Comparison of ENCODE assay signal across 6 cellular contexts in the genomic region with DNA sequence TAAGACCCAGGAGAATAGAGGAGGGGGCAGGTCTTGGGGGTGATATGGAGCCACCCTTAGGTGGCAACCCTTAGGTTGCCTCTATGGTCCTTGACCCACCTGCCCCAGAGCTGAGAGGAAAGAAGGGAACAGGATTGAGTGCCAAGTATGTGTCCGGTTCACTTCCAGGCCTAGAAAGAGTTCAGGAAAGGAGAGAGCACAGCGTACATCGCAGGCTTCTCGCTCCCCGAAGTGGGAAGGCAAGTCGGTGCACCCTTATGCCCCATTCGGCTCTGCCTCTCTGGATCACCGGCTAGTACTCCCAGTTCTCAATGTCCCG. TPM values are rescaled to one million over a fixed set of nuclear protein-coding genes. Genes with fewer than 3 reads are reported as not detected.
A peak's percentile ranks its signal among the peaks of the same experiment; 100 is the strongest.
DNase-seq lines count a peak whose midpoint lies in the region; TF ChIP-seq lines count a peak whose summit lies in the region.

No MANE protein-coding gene starts in this region.

- no peaks in the 10 kb centered on the region for H3K9me2 ChIP-seq in MM.1S (replicated peaks; ENCODE audit: insufficient read depth, low read length)

- H3K4me3 ChIP-seq in MM.1S (ENCODE audit: low read length) = peak overlapping the region; percentile 42
- H3K4me3 ChIP-seq in colonic mucosa = peak overlapping the region; percentile 45
- no peak overlapping the region for H3K4me3 ChIP-seq in osteoblast (ENCODE audit: insufficient read depth, low read length)

- H3K4me2 ChIP-seq in MM.1S (ENCODE audit: low read depth, low read length) (peak overlapping the region; percentile 77), osteoblast (ENCODE audit: insufficient read depth, low read length) (peak overlapping the region; percentile 56)

- H3K9ac ChIP-seq in MM.1S (ENCODE audit: low read length) (no peak overlapping the region), colonic mucosa (ENCODE audit: low read depth in 2 of 2, low read length in 2 of 2) (peak overlapping the region; percentile 77 to 81)

- H3K4me1 ChIP-seq in MM.1S (ENCODE audit: low read length) = 0 out of 2 replicates have a peak, but pooled peaks cover 4% of the 10 kb centered on the region
- H3K4me1 ChIP-seq in colonic mucosa = no peaks in the 10 kb centered on the region
- peaks cover 12% of the 10 kb centered on the region for H3K4me1 ChIP-seq in osteoblast (ENCODE audit: insufficient read depth, low read length)

- intact Hi-C loops in colonic mucosa (cut with DNase I) = no loop called here

- H3K36me3 ChIP-seq in MM.1S (replicated peaks; ENCODE audit: insufficient read depth, low read length) = no peaks in the 10 kb centered on the region
- H3K36me3 ChIP-seq in colonic mucosa = no peaks in the 10 kb centered on the region
- no peaks in the 10 kb centered on the region for H3K36me3 ChIP-seq in osteoblast (ENCODE audit: insufficient read depth, low read length)

- no peaks in the 10 kb centered on the region for H3F3A ChIP-seq in MM.1S (ENCODE audit: insufficient read depth, low read length)

- no peaks in the 10 kb centered on the region for H3K79me2 ChIP-seq in MM.1S (ENCODE audit: low read length)
- H3K79me2 ChIP-seq in osteoblast (ENCODE audit: insufficient read depth, low read length) = no peaks in the 10 kb centered on the region

- H3K9me3 ChIP-seq in MM.1S (replicated peaks; ENCODE audit: insufficient read depth, low read length) (no peaks in the 10 kb centered on the region), colonic mucosa (no peaks in the 10 kb centered on the region), osteoblast (ENCODE audit: low read depth, low read length) (no peaks in the 10 kb centered on the region)

- DNase-seq in MM.1S (no peak), colonic mucosa (no peak), osteoblast (ENCODE audit: insufficient read length, low spot score, missing footprints) (no peak), GM20000 (ENCODE audit: low spot score) (no peak), activated gamma-delta T cell (lab: John Stamatoyannopoulos, UW) (no peak), COLO829 (ENCODE audit: low spot score) (no peak)

- H3K27me3 ChIP-seq in MM.1S (replicated peaks; ENCODE audit: insufficient read depth, low read length) (peaks cover 96% of the 10 kb centered on the region), colonic mucosa (peaks cover 44% of the 10 kb centered on the region), osteoblast (ENCODE audit: insufficient read depth, low read length) (peaks cover 84% of the 10 kb centered on the region)

- H4K20me1 ChIP-seq in MM.1S (ENCODE audit: insufficient read depth, low read length) (no peaks in the 10 kb centered on the region), osteoblast (ENCODE audit: insufficient read depth, low read length) (no peaks in the 10 kb centered on the region)

- no peak overlapping the region for H2AFZ ChIP-seq in MM.1S (ENCODE audit: low read length)
- no peak overlapping the region for H2AFZ ChIP-seq in osteoblast (ENCODE audit: low read length)

- H3K27ac ChIP-seq in MM.1S (ENCODE audit: low read length) = no peak overlapping the region
- H3K27ac ChIP-seq in colonic mucosa = no peak overlapping the region
- no peak overlapping the region for H3K27ac ChIP-seq in osteoblast (ENCODE audit: low read depth, low read length)

- no peak for TF ChIP-seq CTCF in MM.1S (IDR thresholded peaks at IDR 0.05; ENCODE audit: low read length)
- TF ChIP-seq CTCF in colonic mucosa (IDR thresholded peaks at IDR 0.05) = no peak
- no peak for TF ChIP-seq CTCF in osteoblast (IDR thresholded peaks at IDR 0.05; ENCODE audit: extremely low read depth, low read depth, low read length)
- TF ChIP-seq CTCF in GM20000 (IDR thresholded peaks at IDR 0.05; ENCODE audit: extremely low read depth, missing control alignments) = no peak

RNA-seq across cellular contexts. Expression of gene SP6, which starts 0.6 kb away (rescaled TPM):
- total RNA-seq in colonic mucosa (1 to 10 TPM; 8.7 to 8.8 TPM), osteoblast (under 0.01 TPM in 2 replicates)

RNA-seq across cellular contexts. Expression of gene SCRN2, which starts 9.3 kb away (rescaled TPM):
- total RNA-seq in colonic mucosa (10 to 100 TPM; 36.8 to 40.0 TPM), osteoblast (41.0 and 42.7 TPM in 2 replicates)

RNA-seq across cellular contexts. Expression of gene LRRC46, which starts 18.9 kb away (rescaled TPM):
- total RNA-seq in colonic mucosa = under 1 TPM; 0.20 to 0.21 TPM
- not detected in 2 replicates for total RNA-seq in osteoblast

RNA-seq across cellular contexts. Expression of gene MRPL10, which starts 19.0 kb away (rescaled TPM):
- total RNA-seq in colonic mucosa (10 to 100 TPM; 32.2 to 50.8 TPM), osteoblast (32.7 and 35.8 TPM in 2 replicates)

RNA-seq across cellular contexts. Expression of gene OSBPL7, which starts 28.7 kb away (rescaled TPM):
- total RNA-seq in colonic mucosa (10 to 100 TPM; 34.8 to 93.6 TPM), osteoblast (8.0 and 8.3 TPM in 2 replicates)
